16 cellular contexts compared by ENCODE assay signal in the genomic region with DNA sequence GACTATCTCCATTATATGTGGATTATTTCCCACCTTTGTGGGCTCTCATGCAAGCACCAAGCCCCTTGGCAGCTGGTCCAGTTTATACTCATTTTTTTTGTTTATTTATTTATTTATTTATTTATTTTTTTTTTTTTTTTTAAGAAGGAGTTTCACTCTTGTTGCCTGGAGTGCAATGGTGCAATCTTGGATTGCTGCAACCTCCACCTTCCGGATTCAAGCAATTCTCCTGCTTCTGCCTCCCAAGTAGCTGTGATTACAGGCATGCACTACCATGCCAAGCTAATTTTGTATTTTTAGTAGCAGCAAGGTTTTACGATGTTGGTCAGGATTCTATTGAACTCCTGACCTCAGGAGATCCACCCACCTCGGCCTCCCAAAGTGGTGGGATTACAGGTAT. TPM values are rescaled to one million over a fixed set of nuclear protein-coding genes. Genes with fewer than 3 reads are reported as not detected.
DNase-seq lines count a peak whose midpoint lies in the region; ATAC-seq and TF ChIP-seq lines count a peak whose summit lies in the region.
"Had no signal": no experiment of that assay in that cellular context is flagged by ENCODE, and none has a peak within 500 bp of the region (broad histone marks: within the 10 kb centered on the region; RNA-seq: fewer than 3 reads in every experiment).

No MANE protein-coding gene starts in this region.

- no peak overlapping the region for H3K4me3 Mint-ChIP-seq in MCF 10A (ENCODE audit: unreplicated experiment)
- no peak overlapping the region for H3K4me3 Mint-ChIP-seq in brain
- H3K4me3 Mint-ChIP-seq: B cell had no signal

- H3K27ac ChIP-seq in breast epithelium: peak overlapping the region in 1 of 2 donors; percentile 35
- H3K27ac ChIP-seq in dorsolateral prefrontal cortex: peak overlapping the region in 56 of 59 donors; percentile 39 to 100 (median 98)
- H3K27ac ChIP-seq in substantia nigra (ENCODE audit: low read depth, low read length, poor library complexity, severe bottlenecking): peak overlapping the region; percentile 98
- H3K27ac ChIP-seq: BLaER1 treated with 17β-estradiol and CSF1 and Interleukin-3, amounts not matched to agents 10 nM and 100 nM; GM23248 had no signal

- H3K4me1 Mint-ChIP-seq in MCF 10A (ENCODE audit: insufficient read depth, unreplicated experiment) (peaks cover 6% of the 10 kb centered on the region), brain (peaks cover 61% of the 10 kb centered on the region)

- H3K9me3 ChIP-seq in breast epithelium: no peaks in the 10 kb centered on the region
- H3K9me3 ChIP-seq: BLaER1 treated with 17β-estradiol and CSF1 and Interleukin-3, amounts not matched to agents 10 nM and 100 nM; HAP-1 had no signal

- peaks cover 0 to 3% of the 10 kb centered on the region in 2 donors for H3K4me1 ChIP-seq in breast epithelium

- TF ChIP-seq POLR2A in breast epithelium (IDR thresholded peaks at IDR 0.05): no peak

- BruUV-seq in MCF 10A (replicated peaks; lab: Mats Ljungman, UMichigan): no TSS peak

- ATAC-seq in GM18907 (IDR thresholded peaks at IDR 0.05; ENCODE audit: unreplicated experiment) (no peak), GM18868 (IDR thresholded peaks at IDR 0.05; ENCODE audit: unreplicated experiment) (no peak)
- ATAC-seq: K562 had no signal

- H3K27me3 ChIP-seq in breast epithelium (no peaks in the 10 kb centered on the region), dorsolateral prefrontal cortex (no peaks in the 10 kb centered on the region)

- no peaks in the 10 kb centered on the region for H3K36me3 Mint-ChIP-seq in MCF 10A (ENCODE audit: insufficient read depth, unreplicated experiment)
- H3K36me3 Mint-ChIP-seq in brain: no peaks in the 10 kb centered on the region

- DNase-seq in MCF 10A (ENCODE audit: unreplicated experiment): peak; percentile 70
- DNase-seq in breast epithelium (ENCODE audit: low spot score in 2 of 2): no peak
- no peak for DNase-seq in dorsolateral prefrontal cortex
- DNase-seq in substantia nigra (lab: John Stamatoyannopoulos, UW): no peak
- no peak for DNase-seq in T-helper 1 cell
- DNase-seq: CD8-positive, alpha-beta memory T cell; COR-L47; GM23248; IMR-90 had no signal

- CTCF ChIA-PET in MCF 10A (lab: Yijun Ruan, JAX): interaction anchor here (0.7 to 1.6 kb wide), 3 partner anchors 35 to 132 kb away, joined by 3 read pairs; no protein-coding TSS in a partner anchor

- H3K4me3 ChIP-seq in breast epithelium (no peak overlapping the region), dorsolateral prefrontal cortex (no peak overlapping the region)
- H3K4me3 ChIP-seq: BLaER1 treated with 17β-estradiol and CSF1 and Interleukin-3, amounts not matched to agents 10 nM and 100 nM; GM23248; HAP-1; K562 had no signal

- POLR2A ChIA-PET in MCF 10A (lab: Yijun Ruan, JAX): interaction anchor here (0.6 to 2.0 kb wide), 3 partner anchors 16 to 226 kb away, joined by 3 to 5 read pairs (median 3); a partner anchor contains a TSS

- intact Hi-C loops in MCF 10A (cut with micrococcal nuclease) (no loop called here), breast epithelium (cut with DNase I; ENCODE audit: low total_unique reads) (no loop called here), dorsolateral prefrontal cortex (cut with DNase I) (loop anchor here (5.0 to 10.0 kb wide), 5 partner anchors 47 to 305 kb away; no protein-coding TSS in a partner anchor)

- H3K27ac Mint-ChIP-seq in MCF 10A (ENCODE audit: low read depth, unreplicated experiment) (no peak overlapping the region), brain (peak overlapping the region in 3 of 5 experiments; percentile 30 to 71 (median 57))
- H3K27ac Mint-ChIP-seq: B cell had no signal

- H3K27me3 Mint-ChIP-seq in MCF 10A (ENCODE audit: insufficient read depth, unreplicated experiment) (no peaks in the 10 kb centered on the region), brain (no peaks in the 10 kb centered on the region)

- TF ChIP-seq CTCF in MCF 10A (IDR thresholded peaks at IDR 0.05; ENCODE audit: unreplicated experiment) (no peak), breast epithelium (IDR thresholded peaks at IDR 0.05) (no peak), brain (conservative IDR thresholded peaks at IDR 0.05) (no peak), dorsolateral prefrontal cortex (IDR thresholded peaks at IDR 0.05 in 54 of 56, conservative IDR thresholded peaks at IDR 0.05 in 2 of 56; ENCODE audit: low read depth in 1 of 56, partially characterized antibody in 56 of 56) (no peak)

- H3K9me3 Mint-ChIP-seq in MCF 10A (ENCODE audit: unreplicated experiment): no peaks in the 10 kb centered on the region
- no peaks in the 10 kb centered on the region for H3K9me3 Mint-ChIP-seq in brain
- H3K9me3 Mint-ChIP-seq: CD8-positive, alpha-beta memory T cell had no signal

- H3K36me3 ChIP-seq in breast epithelium: no peaks in the 10 kb centered on the region
- H3K36me3 ChIP-seq: BLaER1 treated with 17β-estradiol and CSF1 and Interleukin-3, amounts not matched to agents 10 nM and 100 nM; HAP-1 had no signal

RNA-seq across cellular contexts. Expression of a gene that starts 2.8 kb away (rescaled TPM):
- not detected in 2 replicates for total RNA-seq in MCF 10A (2022)
- total RNA-seq in breast epithelium: 1 to 10 TPM; 2.6 to 6.6 (median 3.3) TPM
- 30.7 TPM for polyA plus RNA-seq in brain (ENCODE audit: insufficient read depth, low read depth, low replicate concordance)
- total RNA-seq in dorsolateral prefrontal cortex: 10 to 100 TPM; 15.2 to 51.9 (median 26.9) TPM
- total RNA-seq: B cell had no signal

Comparison
In these comparisons a context has a peak if more than half of its experiments do, and no peak if none do; other contexts are left out.
1. intact Hi-C loops: an anchor here in dorsolateral prefrontal cortex (5.0 to 10.0 kb wide); none called in MCF 10A and breast epithelium.